12 cellular contexts compared by ENCODE assay signal in the genomic region with DNA sequence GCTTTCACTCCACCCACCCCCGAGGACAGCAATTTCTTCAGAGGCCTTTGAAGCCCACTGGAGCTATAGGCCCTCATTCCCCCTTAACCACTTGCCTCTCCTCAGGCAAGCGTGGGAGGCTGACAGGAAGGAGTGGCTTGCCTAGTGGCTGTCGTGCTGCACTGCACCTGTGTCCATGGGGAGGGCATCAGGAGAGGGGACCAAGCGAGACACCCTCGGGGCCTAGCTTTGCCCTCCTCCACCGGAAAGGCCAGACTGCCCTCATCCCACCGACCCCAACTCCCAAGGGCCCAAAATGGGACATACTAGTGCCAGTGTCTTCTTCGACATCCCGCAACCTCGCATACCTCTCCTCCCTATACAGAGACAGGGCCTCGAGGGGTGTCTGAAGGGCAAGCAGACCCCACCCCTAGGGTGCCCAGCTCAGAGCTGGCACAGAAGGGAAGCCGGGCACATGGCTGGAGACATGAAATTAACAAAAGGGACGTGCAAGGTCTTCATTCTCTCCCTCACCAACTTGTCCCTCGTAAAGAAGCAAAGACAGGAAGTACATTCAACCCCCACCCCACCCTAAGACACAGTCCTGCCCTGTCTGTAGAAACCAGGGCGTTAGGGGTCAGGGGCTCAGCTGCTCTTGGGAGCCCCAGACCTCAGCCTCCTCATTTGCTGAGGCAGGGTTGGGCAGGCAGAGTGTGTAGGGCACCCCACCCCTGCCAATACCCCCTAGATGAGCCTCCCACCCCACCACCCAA. TPM values are rescaled to one million over a fixed set of nuclear protein-coding genes. Genes with fewer than 3 reads are reported as not detected.
DNase-seq lines count a peak whose midpoint lies in the region; TF ChIP-seq lines count a peak whose summit lies in the region.
"Had no signal": no experiment of that assay in that cellular context is flagged by ENCODE, and none has a peak within 500 bp of the region (broad histone marks: within the 10 kb centered on the region; RNA-seq: fewer than 3 reads in every experiment).

No MANE protein-coding gene starts in this region.

- H3K79me2 ChIP-seq in osteoblast (ENCODE audit: insufficient read depth, low read length): no peaks in the 10 kb centered on the region

- no peak overlapping the region for H3K4me3 ChIP-seq in osteoblast (ENCODE audit: insufficient read depth, low read length)
- H3K4me3 ChIP-seq: coronary artery, stomach had no signal

- TF ChIP-seq POLR2A in erythroblast (IDR thresholded peaks at IDR 0.05; ENCODE audit: low read length): no peak

- H3K4me1 ChIP-seq in osteoblast (ENCODE audit: insufficient read depth, low read length): no peaks in the 10 kb centered on the region
- H3K4me1 ChIP-seq: stomach had no signal

- H2AFZ ChIP-seq in osteoblast (ENCODE audit: low read length): no peak overlapping the region

- no peaks in the 10 kb centered on the region for H3K36me3 ChIP-seq in osteoblast (ENCODE audit: insufficient read depth, low read length)
- H3K36me3 ChIP-seq: stomach had no signal

- H4K20me1 ChIP-seq in osteoblast (ENCODE audit: insufficient read depth, low read length): no peaks in the 10 kb centered on the region

- H3K9me3 ChIP-seq in osteoblast (ENCODE audit: low read depth, low read length): no peaks in the 10 kb centered on the region
- H3K9me3 ChIP-seq: stomach had no signal

- DNase-seq in GF-D8 (lab: John Stamatoyannopoulos, UW): peak; percentile 2
- DNase-seq in SW480 (ENCODE audit: low spot score): peak; percentile 36
- peak; percentile 35 for DNase-seq in activated effector memory CD4-positive, alpha-beta T cell treated with Interleukin-2 at 50 U/mL for 16 hours
- DNase-seq in osteoblast (ENCODE audit: insufficient read length, low spot score, missing footprints): peak; percentile 73
- no peak for DNase-seq in NCI-H524 (lab: John Stamatoyannopoulos, UW)
- no peak for DNase-seq in GM03348 (ENCODE audit: low spot score)
- no peak for DNase-seq in cardiac septum (ENCODE audit: low spot score)
- no peak for DNase-seq in erythroblast (lab: John Stamatoyannopoulos, UW)
- DNase-seq: Calu3, NCI-H2171 treated with DMSO at 0.1 percent for 48 hours, stomach had no signal

- no peak for TF ChIP-seq CTCF in osteoblast (IDR thresholded peaks at IDR 0.05; ENCODE audit: extremely low read depth, low read depth, low read length)

- no peak overlapping the region for H3K27ac ChIP-seq in osteoblast (ENCODE audit: low read depth, low read length)
- H3K27ac ChIP-seq: coronary artery, stomach had no signal

- no peaks in the 10 kb centered on the region for H3K27me3 ChIP-seq in osteoblast (ENCODE audit: insufficient read depth, low read length)
- H3K27me3 ChIP-seq: stomach had no signal

- intact Hi-C loops in cardiac septum (cut with DNase I): no loop called here

- H3K4me2 ChIP-seq in osteoblast (ENCODE audit: insufficient read depth, low read length): no peak overlapping the region

RNA-seq across cellular contexts. Expression of gene VIPR1, which starts 24.3 kb away (rescaled TPM):
- not detected in 2 replicates for total RNA-seq in osteoblast
- total RNA-seq in cardiac septum: 0.89 TPM

RNA-seq across cellular contexts. Expression of gene SEC22C, which starts 55.0 kb away (rescaled TPM):
- total RNA-seq in osteoblast: 60.1 and 62.2 TPM in 2 replicates
- total RNA-seq in cardiac septum: 31.5 TPM

Comparison
In these comparisons a context has a peak if more than half of its experiments do, and no peak if none do; other contexts are left out.
1. DNase-seq: peak in GF-D8 (single experiment), SW480 (single experiment), activated effector memory CD4-positive, alpha-beta T cell treated with Interleukin-2 at 50 U/mL for 16 hours (single experiment) and osteoblast (single experiment); none in NCI-H524 (0 of 2), GM03348 (single experiment), cardiac septum (single experiment) and erythroblast (0 of 2).